17 cellular contexts compared by ENCODE assay signal in the genomic region with DNA sequence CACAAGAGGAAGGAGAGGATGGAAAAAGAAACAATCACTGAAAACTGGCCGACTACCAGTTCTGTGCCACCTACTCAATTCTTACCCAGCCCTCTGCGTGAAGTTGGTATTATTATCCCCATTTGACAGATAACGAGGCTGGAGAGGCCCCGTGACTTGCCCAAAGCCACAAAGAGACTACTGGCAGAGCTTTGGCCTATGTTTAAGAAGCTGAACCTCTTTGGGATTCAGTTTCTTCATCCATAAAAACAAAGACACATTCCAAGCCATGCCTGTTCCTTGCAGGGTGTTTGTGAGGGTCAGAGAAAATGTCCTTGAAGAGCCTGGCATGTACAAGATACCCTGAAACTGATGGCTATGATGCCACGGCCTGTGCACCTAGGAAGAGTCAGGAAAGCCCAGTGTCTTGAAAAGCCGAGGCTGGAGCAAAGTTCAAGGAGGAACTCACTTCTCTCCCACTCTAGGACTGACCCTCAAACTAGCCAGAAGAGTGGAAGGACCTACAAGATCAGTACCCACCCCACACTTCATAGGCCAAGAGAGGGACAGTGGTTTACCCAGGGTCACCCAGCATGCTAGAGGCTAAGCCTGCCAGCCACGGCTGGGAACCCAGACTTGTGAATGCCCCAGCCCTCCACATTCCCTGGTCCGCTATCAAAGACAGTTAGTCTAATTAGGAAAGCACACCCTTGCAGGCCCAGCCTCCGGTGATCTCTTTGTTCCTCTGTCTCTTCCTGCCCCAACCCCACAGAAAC. TPM values are rescaled to one million over a fixed set of nuclear protein-coding genes. Genes with fewer than 3 reads are reported as not detected.
A peak's percentile ranks its signal among the peaks of the same experiment; 100 is the strongest.
DNase-seq lines count a peak whose midpoint lies in the region; ATAC-seq and TF ChIP-seq lines count a peak whose summit lies in the region.
"Had no signal": no experiment of that assay in that cellular context is flagged by ENCODE, and none has a peak within 500 bp of the region (broad histone marks: within the 10 kb centered on the region; RNA-seq: fewer than 3 reads in every experiment).

No MANE protein-coding gene starts in this region.

- no peak overlapping the region for H2AFZ ChIP-seq in PC-9
- peak overlapping the region; percentile 33 for H2AFZ ChIP-seq in smooth muscle cell (ENCODE audit: low read depth)

- 61% methylated on average over 9 of the region's 9 CpGs for WGBS in smooth muscle cell (ENCODE audit: low lambda C conversion rate)

- peaks cover 7% of the 10 kb centered on the region for H3K36me3 ChIP-seq in PC-9 (ENCODE audit: low read depth)
- H3K36me3 ChIP-seq in left lung = no peaks in the 10 kb centered on the region
- H3K36me3 ChIP-seq in smooth muscle cell (ENCODE audit: low read depth) = no peaks in the 10 kb centered on the region
- no peaks in the 10 kb centered on the region for H3K36me3 ChIP-seq in SJCRH30
- H3K36me3 ChIP-seq: adrenal gland, tibial nerve had no signal

- H3K27ac ChIP-seq in PC-9 (peak overlapping the region; percentile 92), left lung (peak overlapping the region; percentile 55 to 56), smooth muscle cell (ENCODE audit: low read depth) (peak overlapping the region; percentile 47), SJCRH30 (no peak overlapping the region)
- H3K27ac ChIP-seq: KMS-11 had no signal

- H3K4me1 ChIP-seq in PC-9 (replicated peaks; ENCODE audit: insufficient read depth) (peaks cover 81% of the 10 kb centered on the region), left lung (peaks cover 20 to 71% of the 10 kb centered on the region in 2 donors), smooth muscle cell (ENCODE audit: low read depth) (peaks cover 13% of the 10 kb centered on the region), SJCRH30 (peaks cover 8% of the 10 kb centered on the region; the same call in 1 of the 2 replicates)

- no peaks in the 10 kb centered on the region for H3K9me2 ChIP-seq in PC-9 (ENCODE audit: insufficient read depth)

- peaks cover under 1% of the 10 kb centered on the region for H3K9me3 Mint-ChIP-seq in activated CD8-positive, alpha-beta T cell treated with anti-CD3 and anti-CD28 coated beads, Interleukin-2, amount 10 ng/mL, durations not matched to agents 7 days and 5 days (ENCODE audit: insufficient read depth)
- peaks cover under 1% of the 10 kb centered on the region for H3K9me3 Mint-ChIP-seq in activated CD8-positive, alpha-beta T cell treated with anti-CD3 and anti-CD28 coated beads for 36 hours

- peaks cover 47% of the 10 kb centered on the region for H3K4me1 Mint-ChIP-seq in activated CD8-positive, alpha-beta T cell treated with anti-CD3 and anti-CD28 coated beads, Interleukin-2, amount 10 ng/mL, durations not matched to agents 7 days and 5 days (ENCODE audit: low read depth)
- H3K4me1 Mint-ChIP-seq in activated CD8-positive, alpha-beta T cell treated with anti-CD3 and anti-CD28 coated beads for 36 hours (ENCODE audit: low read depth) = peaks cover 37% of the 10 kb centered on the region

- no peak for ATAC-seq in activated CD8-positive, alpha-beta T cell treated with anti-CD3 and anti-CD28 coated beads, Interleukin-2, amount 10 ng/mL, durations not matched to agents 7 days and 5 days
- ATAC-seq in activated CD8-positive, alpha-beta T cell treated with anti-CD3 and anti-CD28 coated beads for 36 hours = no peak
- no peak for ATAC-seq in left lung
- ATAC-seq: left lobe of liver had no signal

- H3K4me2 ChIP-seq in PC-9 (peak overlapping the region; percentile 91), smooth muscle cell (peak overlapping the region; percentile 46)

- peaks cover 6% of the 10 kb centered on the region for H3K36me3 Mint-ChIP-seq in activated CD8-positive, alpha-beta T cell treated with anti-CD3 and anti-CD28 coated beads, Interleukin-2, amount 10 ng/mL, durations not matched to agents 7 days and 5 days (ENCODE audit: low read depth)
- peaks cover 2% of the 10 kb centered on the region for H3K36me3 Mint-ChIP-seq in activated CD8-positive, alpha-beta T cell treated with anti-CD3 and anti-CD28 coated beads for 36 hours (ENCODE audit: low read depth)

- H3F3A ChIP-seq in PC-9 (ENCODE audit: insufficient read depth, low read depth) (peaks cover 40% of the 10 kb centered on the region), smooth muscle cell (ENCODE audit: low read depth) (peaks cover 11% of the 10 kb centered on the region)

- TF ChIP-seq CTCF in activated CD8-positive, alpha-beta T cell treated with anti-CD3 and anti-CD28 coated beads for 36 hours (IDR thresholded peaks at IDR 0.05) = no peak
- TF ChIP-seq CTCF in PC-9 (conservative IDR thresholded peaks at IDR 0.05) = no peak
- no peak for TF ChIP-seq CTCF in left lung (IDR thresholded peaks at IDR 0.05)
- TF ChIP-seq CTCF in smooth muscle cell (IDR thresholded peaks at IDR 0.05; ENCODE audit: borderline replicate concordance, insufficient read depth, poor library complexity, severe bottlenecking) = no peak

- H3K79me2 ChIP-seq in PC-9 (ENCODE audit: low read depth) = peaks cover 47% of the 10 kb centered on the region
- no peaks in the 10 kb centered on the region for H3K79me2 ChIP-seq in smooth muscle cell (ENCODE audit: low read depth)

- no peaks in the 10 kb centered on the region for H3K27me3 Mint-ChIP-seq in activated CD8-positive, alpha-beta T cell treated with anti-CD3 and anti-CD28 coated beads, Interleukin-2, amount 10 ng/mL, durations not matched to agents 7 days and 5 days (ENCODE audit: low read depth)
- H3K27me3 Mint-ChIP-seq in activated CD8-positive, alpha-beta T cell treated with anti-CD3 and anti-CD28 coated beads for 36 hours = no peaks in the 10 kb centered on the region

- H3K27ac Mint-ChIP-seq in activated CD8-positive, alpha-beta T cell treated with anti-CD3 and anti-CD28 coated beads, Interleukin-2, amount 10 ng/mL, durations not matched to agents 7 days and 5 days = peak overlapping the region; percentile 43
- H3K27ac Mint-ChIP-seq in activated CD8-positive, alpha-beta T cell treated with anti-CD3 and anti-CD28 coated beads for 36 hours = no peak overlapping the region

- BruUV-seq in PC-9 (replicated peaks; lab: Mats Ljungman, UMichigan) = no TSS peak

- H3K27me3 ChIP-seq in PC-9 (ENCODE audit: insufficient read depth, low read depth) (no peaks in the 10 kb centered on the region), left lung (no peaks in the 10 kb centered on the region), smooth muscle cell (ENCODE audit: low read depth) (no peaks in the 10 kb centered on the region), SJCRH30 (no peaks in the 10 kb centered on the region)
- H3K27me3 ChIP-seq: adrenal gland, tibial nerve had no signal

- POLR2A ChIA-PET in activated CD8-positive, alpha-beta T cell treated with anti-CD3 and anti-CD28 coated beads, Interleukin-2, amount 10 ng/mL, durations not matched to agents 7 days and 5 days (lab: Charles Lee) = no interaction called here
- POLR2A ChIA-PET in activated CD8-positive, alpha-beta T cell treated with anti-CD3 and anti-CD28 coated beads for 36 hours (lab: Charles Lee) = interaction anchor here (0.7 to 1.4 kb wide), 2 partner anchors 32 to 51 kb away, joined by 4 to 5 read pairs; no protein-coding TSS in a partner anchor
- POLR2A ChIA-PET in PC-9 (lab: Charles Lee; ENCODE audit: unreplicated experiment) = interaction anchor here (0.7 kb wide), 1 partner anchor 32 kb away, joined by 3 read pairs; no protein-coding TSS in a partner anchor

- H3K4me3 Mint-ChIP-seq in activated CD8-positive, alpha-beta T cell treated with anti-CD3 and anti-CD28 coated beads, Interleukin-2, amount 10 ng/mL, durations not matched to agents 7 days and 5 days = no peak overlapping the region
- no peak overlapping the region for H3K4me3 Mint-ChIP-seq in activated CD8-positive, alpha-beta T cell treated with anti-CD3 and anti-CD28 coated beads for 36 hours

- H3K9ac ChIP-seq in smooth muscle cell (ENCODE audit: low read depth) = no peak overlapping the region
- H3K9ac ChIP-seq: KMS-11 had no signal

- no peak for DNase-seq in activated CD8-positive, alpha-beta T cell treated with anti-CD3 and anti-CD28 coated beads, Interleukin-2, amount 10 ng/mL, durations not matched to agents 7 days and 5 days
- DNase-seq in activated CD8-positive, alpha-beta T cell treated with anti-CD3 and anti-CD28 coated beads for 36 hours = no peak
- DNase-seq in PC-9 (peak in 1 of 2 experiments; percentile 45), left lung (no peak), smooth muscle cell (lab: John Stamatoyannopoulos, UW; ENCODE audit: unreplicated experiment) (no peak), SJCRH30 (no peak), NCI-H2081 (lab: John Stamatoyannopoulos, UW) (no peak), glomerular visceral epithelial cell (ENCODE audit: extremely low spot score) (no peak)
- DNase-seq: activated CD8-positive, alpha-beta memory T cell treated with anti-CD3 and anti-CD28 coated beads for 24 hours; DMS79 treated with DMSO at 0.1 percent for 48 hours; NCI-H2081 treated with DMSO at 0.1 percent for 48 hours had no signal

- H3K4me3 ChIP-seq in PC-9 = peak overlapping the region; percentile 63
- no peak overlapping the region for H3K4me3 ChIP-seq in left lung
- no peak overlapping the region for H3K4me3 ChIP-seq in smooth muscle cell
- no peak overlapping the region for H3K4me3 ChIP-seq in SJCRH30

- H3K9me3 ChIP-seq in PC-9 (ENCODE audit: insufficient read depth, low read depth) (no peaks in the 10 kb centered on the region), left lung (no peaks in the 10 kb centered on the region), smooth muscle cell (replicated peaks; ENCODE audit: low read depth) (no peaks in the 10 kb centered on the region), SJCRH30 (replicated peaks) (no peaks in the 10 kb centered on the region)
- H3K9me3 ChIP-seq: adrenal gland, tibial nerve had no signal

- intact Hi-C loops in activated CD8-positive, alpha-beta T cell treated with anti-CD3 and anti-CD28 coated beads for 36 hours (cut with micrococcal nuclease) = no loop called here
- intact Hi-C loops in PC-9 (cut with micrococcal nuclease; ENCODE audit: unreplicated experiment) = loop anchor here (1.0 kb wide), 2 partner anchors 18 to 54 kb away; a partner anchor contains a TSS
- intact Hi-C loops in left lung (cut with DNase I) = no loop called here

- CTCF ChIA-PET in activated CD8-positive, alpha-beta T cell treated with anti-CD3 and anti-CD28 coated beads, Interleukin-2, amount 10 ng/mL, durations not matched to agents 7 days and 5 days (lab: Charles Lee) = interaction anchor here (4.5 kb wide), 1 partner anchor 27 kb away, joined by 44 read pairs; a partner anchor contains a TSS
- CTCF ChIA-PET in activated CD8-positive, alpha-beta T cell treated with anti-CD3 and anti-CD28 coated beads for 36 hours (lab: Charles Lee) = interaction anchor here (1.8 kb wide), 1 partner anchor 28 kb away, joined by 5 read pairs; no protein-coding TSS in a partner anchor
- CTCF ChIA-PET in PC-9 (lab: Charles Lee) = no interaction called here

- H4K20me1 ChIP-seq in PC-9 (ENCODE audit: insufficient read depth) = no peaks in the 10 kb centered on the region; the same call in 1 of the 2 replicates
- H4K20me1 ChIP-seq in smooth muscle cell (ENCODE audit: low read depth) = no peaks in the 10 kb centered on the region

RNA-seq across cellular contexts. Expression of a gene that starts 1.6 kb away (rescaled TPM):
- 10 to 100 TPM; 33.1 to 33.4 TPM for total RNA-seq in activated CD8-positive, alpha-beta T cell treated with anti-CD3 and anti-CD28 coated beads, Interleukin-2, amount 10 ng/mL, durations not matched to agents 7 days and 5 days
- total RNA-seq in activated CD8-positive, alpha-beta T cell treated with anti-CD3 and anti-CD28 coated beads for 36 hours = 10 to 100 TPM; 14.5 to 17.5 TPM
- total RNA-seq in PC-9 (2021) = 149 and 154 TPM in 2 replicates
- 100 to 1,000 TPM in 1 of 2 donors, 10 to 100 TPM in 1; 60.9 to 148 TPM for total RNA-seq in left lung
- total RNA-seq in smooth muscle cell = 16.8 and 18.6 TPM in 2 replicates
- polyA plus RNA-seq in smooth muscle cell = 13.7 and 21.3 TPM in 2 replicates
- 6.3 and 6.7 TPM in 2 replicates for total RNA-seq in SJCRH30 (2014; rRNA removed; shearing (Covaris generic))

RNA-seq across cellular contexts. Expression of a gene that starts 27.1 kb away (rescaled TPM):
- 10 to 100 TPM; 77.7 to 77.9 TPM for total RNA-seq in activated CD8-positive, alpha-beta T cell treated with anti-CD3 and anti-CD28 coated beads, Interleukin-2, amount 10 ng/mL, durations not matched to agents 7 days and 5 days
- 10 to 100 TPM; 70.6 to 71.0 TPM for total RNA-seq in activated CD8-positive, alpha-beta T cell treated with anti-CD3 and anti-CD28 coated beads for 36 hours
- total RNA-seq in PC-9 (2021) (72.9 and 102 TPM in 2 replicates), left lung (100 to 1,000 TPM; 102 to 151 TPM), smooth muscle cell (160 and 164 TPM in 2 replicates)
- 139 and 161 TPM in 2 replicates for polyA plus RNA-seq in smooth muscle cell
- 89.4 and 89.5 TPM in 2 replicates for total RNA-seq in SJCRH30 (2014; rRNA removed; shearing (Covaris generic))

RNA-seq across cellular contexts. Expression of a gene that starts 44.3 kb away (rescaled TPM):
- not detected for total RNA-seq in activated CD8-positive, alpha-beta T cell treated with anti-CD3 and anti-CD28 coated beads, Interleukin-2, amount 10 ng/mL, durations not matched to agents 7 days and 5 days
- not detected for total RNA-seq in activated CD8-positive, alpha-beta T cell treated with anti-CD3 and anti-CD28 coated beads for 36 hours
- total RNA-seq in PC-9 (2021) = not detected in 2 replicates
- total RNA-seq in left lung = under 1 TPM; 0.17 to 0.21 TPM
- total RNA-seq in smooth muscle cell = not detected in 2 replicates
- 0.43 and 1.1 TPM in 2 replicates for polyA plus RNA-seq in smooth muscle cell
- not detected in 2 replicates for total RNA-seq in SJCRH30 (2014; rRNA removed; shearing (Covaris generic))
- total RNA-seq: A673, renal cortical epithelial cell, tibial nerve had no signal

RNA-seq across cellular contexts. Expression of a gene that starts 51.4 kb away (rescaled TPM):
- total RNA-seq in activated CD8-positive, alpha-beta T cell treated with anti-CD3 and anti-CD28 coated beads, Interleukin-2, amount 10 ng/mL, durations not matched to agents 7 days and 5 days = 10 to 100 TPM; 23.5 to 27.8 TPM
- 10 to 100 TPM; 48.0 to 48.6 TPM for total RNA-seq in activated CD8-positive, alpha-beta T cell treated with anti-CD3 and anti-CD28 coated beads for 36 hours
- total RNA-seq in PC-9 (2021) (18.2 and 21.0 TPM in 2 replicates), left lung (1 to 10 TPM; 2.6 to 3.8 TPM), smooth muscle cell (4.6 and 8.2 TPM in 2 replicates)
- 9.6 and 12.9 TPM in 2 replicates for polyA plus RNA-seq in smooth muscle cell
- 18.4 and 20.8 TPM in 2 replicates for total RNA-seq in SJCRH30 (2014; rRNA removed; shearing (Covaris generic))

RNA-seq across cellular contexts. Expression of a gene that starts 51.4 kb away (rescaled TPM):
- 10 to 100 TPM; 81.0 to 85.4 TPM for total RNA-seq in activated CD8-positive, alpha-beta T cell treated with anti-CD3 and anti-CD28 coated beads, Interleukin-2, amount 10 ng/mL, durations not matched to agents 7 days and 5 days
- total RNA-seq in activated CD8-positive, alpha-beta T cell treated with anti-CD3 and anti-CD28 coated beads for 36 hours = 10 to 100 TPM; 54.6 to 55.8 TPM
- total RNA-seq in PC-9 (2021) (42.6 and 48.3 TPM in 2 replicates), left lung (10 to 100 TPM; 52.5 to 53.8 TPM), smooth muscle cell (62.8 and 69.8 TPM in 2 replicates)
- polyA plus RNA-seq in smooth muscle cell = 130 and 138 TPM in 2 replicates
- 43.8 and 44.4 TPM in 2 replicates for total RNA-seq in SJCRH30 (2014; rRNA removed; shearing (Covaris generic))
